Comparison of ENCODE assay signal across 15 cellular contexts in the genomic region with DNA sequence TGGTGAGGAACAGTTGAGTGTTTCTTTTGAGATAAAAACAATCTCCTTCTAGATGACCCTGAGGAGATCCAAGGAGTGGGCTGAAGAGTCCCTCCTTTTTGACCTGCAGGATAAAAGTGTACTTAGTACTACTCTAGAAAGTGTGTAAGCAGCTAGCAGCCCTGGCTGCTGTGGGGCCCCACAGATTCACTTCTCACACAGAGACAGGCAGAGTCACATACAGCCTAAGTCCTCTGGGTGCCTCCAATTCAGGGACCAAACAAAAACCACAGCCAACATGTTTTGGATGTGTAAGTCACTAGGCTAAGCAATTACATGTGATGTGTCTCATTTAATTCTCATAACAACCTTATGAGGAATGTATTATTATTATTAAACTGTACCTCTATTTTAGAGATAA.
DNase-seq lines count a peak whose midpoint lies in the region; ATAC-seq and TF ChIP-seq lines count a peak whose summit lies in the region.
"Had no signal": no experiment of that assay in that cellular context is flagged by ENCODE, and none has a peak within 500 bp of the region (broad histone marks: within the 10 kb centered on the region; RNA-seq: fewer than 3 reads in every experiment).

No MANE protein-coding gene starts in this region.

- no peaks in the 10 kb centered on the region for H3K9me3 ChIP-seq in CD4-positive, CD25-positive, alpha-beta regulatory T cell (ENCODE audit: control insufficient read depth in 2 of 2, low read length in 2 of 2)
- H3K9me3 ChIP-seq: right lobe of liver had no signal

- POLR2A ChIA-PET in WTC11 (lab: Charles Lee) = no interaction called here

- no peak overlapping the region for H3K27ac ChIP-seq in CD4-positive, CD25-positive, alpha-beta regulatory T cell (ENCODE audit: insufficient read depth, low read length, poor library complexity, severe bottlenecking)
- H3K27ac ChIP-seq: right lobe of liver had no signal

- DNase-seq in CD4-positive, CD25-positive, alpha-beta regulatory T cell = peak in 1 of 3 donors; percentile 41
- DNase-seq in activated T-helper 2 cell treated with anti-CD3 and anti-CD28 coated beads, Interferon-gamma antibody, Interleukin-2, Interleukin-4, amounts not matched to agents 10 μg/mL and 5 μg/mL and 100 μg/mL, durations not matched to agents 14 hours and 24 hours and 36 hours (ENCODE audit: low spot score) = no peak
- no peak for DNase-seq in NCI-H1092 (lab: John Stamatoyannopoulos, UW)
- DNase-seq in WTC11 (ENCODE audit: low spot score) = no peak
- no peak for DNase-seq in 8988T
- DNase-seq: endodermal cell, hypothalamus, midbrain, NCI-H510A treated with DMSO at 0.1 percent for 48 hours, right lobe of liver had no signal

- intact Hi-C loops in activated T-helper 2 cell treated with anti-CD3 and anti-CD28 coated beads, Interferon-gamma antibody, Interleukin-2, Interleukin-4, amounts not matched to agents 10 μg/mL and 5 μg/mL and 100 μg/mL, durations not matched to agents 14 hours and 24 hours and 36 hours (cut with micrococcal nuclease) = no loop called here

- H3K9me3 Mint-ChIP-seq in CD4-positive, CD25-positive, alpha-beta regulatory T cell = peaks cover 0 to 4% (median 2%) of the 10 kb centered on the region in 7 donors
- H3K9me3 Mint-ChIP-seq in activated T-helper 2 cell treated with anti-CD3 and anti-CD28 coated beads, Interferon-gamma antibody, Interleukin-2, Interleukin-4, amounts not matched to agents 10 μg/mL and 5 μg/mL and 100 μg/mL, durations not matched to agents 14 hours and 24 hours and 36 hours = no peaks in the 10 kb centered on the region
- H3K9me3 Mint-ChIP-seq in WTC11 = peaks cover 16% of the 10 kb centered on the region
- H3K9me3 Mint-ChIP-seq: type B pancreatic cell had no signal

- H3K27me3 Mint-ChIP-seq in CD4-positive, CD25-positive, alpha-beta regulatory T cell = no peaks in the 10 kb centered on the region
- peaks cover 30% of the 10 kb centered on the region for H3K27me3 Mint-ChIP-seq in activated T-helper 2 cell treated with anti-CD3 and anti-CD28 coated beads, Interferon-gamma antibody, Interleukin-2, Interleukin-4, amounts not matched to agents 10 μg/mL and 5 μg/mL and 100 μg/mL, durations not matched to agents 14 hours and 24 hours and 36 hours (ENCODE audit: low read depth)
- no peaks in the 10 kb centered on the region; the same call in none of the 2 replicates for H3K27me3 Mint-ChIP-seq in WTC11 (ENCODE audit: low read depth)

- no peaks in the 10 kb centered on the region for H3K27me3 ChIP-seq in CD4-positive, CD25-positive, alpha-beta regulatory T cell (ENCODE audit: control insufficient read depth, insufficient read depth, low read length)
- H3K27me3 ChIP-seq: right lobe of liver had no signal

- ATAC-seq in CD4-positive, CD25-positive, alpha-beta regulatory T cell (ENCODE audit: low read depth in 2 of 2) = no peak
- ATAC-seq in GM19035 (IDR thresholded peaks at IDR 0.05; ENCODE audit: unreplicated experiment) (peak; percentile 82), HG02642 (IDR thresholded peaks at IDR 0.05; ENCODE audit: poor library complexity, unreplicated experiment) (peak; percentile 67), HG03521 (IDR thresholded peaks at IDR 0.05; ENCODE audit: unreplicated experiment) (peak; percentile 52), WTC11 (no peak)
- ATAC-seq: right lobe of liver had no signal

- H3K36me3 ChIP-seq in CD4-positive, CD25-positive, alpha-beta regulatory T cell (ENCODE audit: control insufficient read depth, insufficient read depth, low read length) = no peaks in the 10 kb centered on the region
- H3K36me3 ChIP-seq: right lobe of liver had no signal

- peak overlapping the region in 1 of 4 donors; percentile 62 for H3K4me3 Mint-ChIP-seq in CD4-positive, CD25-positive, alpha-beta regulatory T cell
- H3K4me3 Mint-ChIP-seq in activated T-helper 2 cell treated with anti-CD3 and anti-CD28 coated beads, Interferon-gamma antibody, Interleukin-2, Interleukin-4, amounts not matched to agents 10 μg/mL and 5 μg/mL and 100 μg/mL, durations not matched to agents 14 hours and 24 hours and 36 hours (ENCODE audit: low read depth) = no peak overlapping the region
- H3K4me3 Mint-ChIP-seq in WTC11 = no peak overlapping the region
- H3K4me3 Mint-ChIP-seq: B cell, endodermal cell, type B pancreatic cell had no signal

- peaks cover 9% of the 10 kb centered on the region for H3K4me1 ChIP-seq in CD4-positive, CD25-positive, alpha-beta regulatory T cell (ENCODE audit: control insufficient read depth, insufficient read depth, low read length, poor library complexity, severe bottlenecking)
- H3K4me1 ChIP-seq: right lobe of liver had no signal

- H3K4me1 Mint-ChIP-seq in CD4-positive, CD25-positive, alpha-beta regulatory T cell = peaks cover 0 to 17% (median 2%) of the 10 kb centered on the region in 4 donors
- H3K4me1 Mint-ChIP-seq in activated T-helper 2 cell treated with anti-CD3 and anti-CD28 coated beads, Interferon-gamma antibody, Interleukin-2, Interleukin-4, amounts not matched to agents 10 μg/mL and 5 μg/mL and 100 μg/mL, durations not matched to agents 14 hours and 24 hours and 36 hours (ENCODE audit: low read depth) = peaks cover 7% of the 10 kb centered on the region
- H3K4me1 Mint-ChIP-seq in WTC11 = peaks cover 5% of the 10 kb centered on the region

- no peaks in the 10 kb centered on the region for H3K36me3 Mint-ChIP-seq in CD4-positive, CD25-positive, alpha-beta regulatory T cell
- no peaks in the 10 kb centered on the region for H3K36me3 Mint-ChIP-seq in activated T-helper 2 cell treated with anti-CD3 and anti-CD28 coated beads, Interferon-gamma antibody, Interleukin-2, Interleukin-4, amounts not matched to agents 10 μg/mL and 5 μg/mL and 100 μg/mL, durations not matched to agents 14 hours and 24 hours and 36 hours (ENCODE audit: low read depth)
- no peaks in the 10 kb centered on the region for H3K36me3 Mint-ChIP-seq in WTC11
- H3K36me3 Mint-ChIP-seq: type B pancreatic cell had no signal

- no peak for TF ChIP-seq CTCF in WTC11 (IDR thresholded peaks at IDR 0.05)

- H3K27ac Mint-ChIP-seq in CD4-positive, CD25-positive, alpha-beta regulatory T cell = peak overlapping the region; percentile 7 to 59 (median 57)
- H3K27ac Mint-ChIP-seq in activated T-helper 2 cell treated with anti-CD3 and anti-CD28 coated beads, Interferon-gamma antibody, Interleukin-2, Interleukin-4, amounts not matched to agents 10 μg/mL and 5 μg/mL and 100 μg/mL, durations not matched to agents 14 hours and 24 hours and 36 hours = no peak overlapping the region
- no peak overlapping the region for H3K27ac Mint-ChIP-seq in WTC11
- H3K27ac Mint-ChIP-seq: B cell, endodermal cell, type B pancreatic cell had no signal

- CTCF ChIA-PET in WTC11 (lab: Charles Lee) = no interaction called here

- peak overlapping the region; percentile 68 for H3K4me3 ChIP-seq in CD4-positive, CD25-positive, alpha-beta regulatory T cell (ENCODE audit: low read depth, low read length)
- H3K4me3 ChIP-seq: right lobe of liver had no signal

TF ChIP-seq in WTC11, 78 proteins besides CTCF, POLR2A, EP300 and RAD21:
- TF ChIP-seq, protein P1, sequence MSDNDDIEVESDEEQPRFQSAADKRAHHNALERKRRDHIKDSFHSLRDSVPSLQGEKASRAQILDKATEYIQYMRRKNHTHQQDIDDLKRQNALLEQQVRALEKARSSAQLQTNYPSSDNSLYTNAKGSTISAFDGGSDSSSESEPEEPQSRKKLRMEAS (CRISPR knock-in tag; IDR thresholded peaks at IDR 0.05) = no peak
- no peak for TF ChIP-seq ZNF121 (CRISPR knock-in tag; IDR thresholded peaks at IDR 0.05)

Comparison
In these comparisons a context has a peak if more than half of its experiments do, and no peak if none do; other contexts are left out.
1. ATAC-seq: peak in GM19035 (single experiment), HG02642 (single experiment) and HG03521 (single experiment); none in CD4-positive, CD25-positive, alpha-beta regulatory T cell (0 of 2) and WTC11 (single experiment).
2. H3K27ac Mint-ChIP-seq: peak in CD4-positive, CD25-positive, alpha-beta regulatory T cell (3 of 3); none in activated T-helper 2 cell treated with anti-CD3 and anti-CD28 coated beads, Interferon-gamma antibody, Interleukin-2, Interleukin-4, amounts not matched to agents 10 μg/mL and 5 μg/mL and 100 μg/mL, durations not matched to agents 14 hours and 24 hours and 36 hours (single experiment) and WTC11 (single experiment).